In genomic region chr1:151991663-151992344, GRCh38 we compare ENCODE assay signal across 9 cellular contexts. TPM values are rescaled to one million over a fixed set of nuclear protein-coding genes. Genes with fewer than 3 reads are reported as not detected.
DNase-seq lines count a peak whose midpoint lies in the region; ATAC-seq and TF ChIP-seq lines count a peak whose summit lies in the region.
"Had no signal": no experiment of that assay in that cellular context is flagged by ENCODE, and none has a peak within 500 bp of the region (broad histone marks: within the 10 kb centered on the region; RNA-seq: fewer than 3 reads in every experiment).

No MANE protein-coding gene starts in this region.

- intact Hi-C loops in heart right ventricle (cut with DNase I): loop anchor here in 3 of 10 donors (2.0 to 5.0 kb wide), 3 partner anchors 29 to 47 kb away; no protein-coding TSS in a partner anchor
- intact Hi-C loops in left ventricle myocardium superior (cut with micrococcal nuclease): no loop called here
- intact Hi-C loops in breast epithelium (cut with DNase I; ENCODE audit: low total_unique reads): no loop called here
- intact Hi-C loops in sciatic nerve (cut with DNase I): no loop called here

- DNase-seq in heart right ventricle (no peak), left ventricle myocardium superior (no peak), breast epithelium (ENCODE audit: low spot score in 2 of 2) (no peak), memory B cell (ENCODE audit: low spot score in 2 of 2) (no peak), sciatic nerve (ENCODE audit: low spot score) (no peak), midbrain (lab: John Stamatoyannopoulos, UW) (no peak)
- DNase-seq in stimulated activated CD4-positive, alpha-beta T cell treated with anti-CD3 and anti-CD28 coated beads, Interleukin-4, amount 100 ng/mL, for 24 hours: no peak
- DNase-seq: stimulated activated CD4-positive, alpha-beta T cell treated with anti-CD3 and anti-CD28 coated beads, Interleukin-12 subunit alpha, Interleukin-12 subunit beta, amount 100 ng/mL, for 4 hours had no signal

- peak overlapping the region; percentile 36 for H3K27ac Mint-ChIP-seq in memory B cell

- H3K4me1 ChIP-seq in heart right ventricle: peaks cover 21 to 78% (median 63%) of the 10 kb centered on the region in 9 donors
- H3K4me1 ChIP-seq in breast epithelium: peaks cover 20 to 39% of the 10 kb centered on the region in 2 donors
- H3K4me1 ChIP-seq in urinary bladder (ENCODE audit: insufficient read depth): peaks cover 5% of the 10 kb centered on the region

- peaks cover 31% of the 10 kb centered on the region for H3K4me1 Mint-ChIP-seq in memory B cell

- H3K27me3 ChIP-seq in heart right ventricle: peaks cover 0 to 5% (median 0%) of the 10 kb centered on the region in 7 donors
- no peaks in the 10 kb centered on the region for H3K27me3 ChIP-seq in breast epithelium

- WGBS in heart right ventricle, 2 donors: 47 to 50% methylated on average over 7 of the region's 7 CpGs
- 34% methylated on average over 7 of the region's 7 CpGs for WGBS in urinary bladder

- H3K4me3 ChIP-seq in heart right ventricle: peak overlapping the region; percentile 73 to 97 (median 88)
- peak overlapping the region; percentile 88 to 98 (median 97) for H3K4me3 ChIP-seq in breast epithelium
- peak overlapping the region; percentile 70 for H3K4me3 ChIP-seq in urinary bladder (ENCODE audit: low read depth, low read length)

- no peaks in the 10 kb centered on the region for H3K27me3 Mint-ChIP-seq in memory B cell

- TF ChIP-seq POLR2A in breast epithelium (IDR thresholded peaks at IDR 0.05): no peak

- H3K36me3 ChIP-seq in heart right ventricle (peaks cover 0 to 7% (median 0%) of the 10 kb centered on the region in 9 donors), breast epithelium (no peaks in the 10 kb centered on the region), urinary bladder (ENCODE audit: insufficient read depth) (no peaks in the 10 kb centered on the region)

- H3K36me3 Mint-ChIP-seq in memory B cell: no peaks in the 10 kb centered on the region

- H3K27ac ChIP-seq in heart right ventricle (peak overlapping the region; percentile 17 to 99 (median 96)), breast epithelium (peak overlapping the region; percentile 91 to 99), urinary bladder (ENCODE audit: low read depth) (peak overlapping the region; percentile 54)

- no peaks in the 10 kb centered on the region for H3K9me3 Mint-ChIP-seq in memory B cell

- no peak for TF ChIP-seq CTCF in heart right ventricle (IDR thresholded peaks at IDR 0.05)
- no peak for TF ChIP-seq CTCF in breast epithelium (IDR thresholded peaks at IDR 0.05)

- H3K9me3 ChIP-seq in heart right ventricle (no peaks in the 10 kb centered on the region), breast epithelium (no peaks in the 10 kb centered on the region)

- ATAC-seq in heart right ventricle (no peak), left ventricle myocardium superior (no peak), memory B cell (ENCODE audit: low read depth) (no peak), sciatic nerve (no peak)

- peak overlapping the region; percentile 96 for H3K4me3 Mint-ChIP-seq in memory B cell

RNA-seq across cellular contexts. Expression of gene S100A10, which starts 1.9 kb away (rescaled TPM):
- total RNA-seq in heart right ventricle: 100 to 1,000 TPM in 9 of 10 donors, 10 to 100 TPM in 1; 71.3 to 519 (median 235) TPM
- 100 to 1,000 TPM; 319 to 412 TPM for polyA plus RNA-seq in heart right ventricle
- total RNA-seq in left ventricle myocardium superior: 201 TPM
- total RNA-seq in breast epithelium: 100 to 1,000 TPM in 1 of 3 donors, 10 to 100 TPM in 2; 70.4 to 156 (median 84.9) TPM
- total RNA-seq in urinary bladder: 116 TPM
- 246 TPM for polyA plus RNA-seq in urinary bladder
- 550 TPM for total RNA-seq in sciatic nerve

RNA-seq across cellular contexts. Expression of gene S100A11, which starts 45.0 kb away (rescaled TPM):
- total RNA-seq in heart right ventricle (100 to 1,000 TPM in 2 of 10 donors, 10 to 100 TPM in 8; 41.4 to 215 (median 51.6) TPM), left ventricle myocardium superior (65.8 TPM), breast epithelium (100 to 1,000 TPM; 220 to 325 (median 275) TPM), urinary bladder (81.9 TPM), sciatic nerve (231 TPM)
- polyA plus RNA-seq in heart right ventricle (100 to 1,000 TPM; 477 to 593 TPM), urinary bladder (910 TPM)
